Comparison of ENCODE assay signal across 8 cellular contexts in the genomic region with DNA sequence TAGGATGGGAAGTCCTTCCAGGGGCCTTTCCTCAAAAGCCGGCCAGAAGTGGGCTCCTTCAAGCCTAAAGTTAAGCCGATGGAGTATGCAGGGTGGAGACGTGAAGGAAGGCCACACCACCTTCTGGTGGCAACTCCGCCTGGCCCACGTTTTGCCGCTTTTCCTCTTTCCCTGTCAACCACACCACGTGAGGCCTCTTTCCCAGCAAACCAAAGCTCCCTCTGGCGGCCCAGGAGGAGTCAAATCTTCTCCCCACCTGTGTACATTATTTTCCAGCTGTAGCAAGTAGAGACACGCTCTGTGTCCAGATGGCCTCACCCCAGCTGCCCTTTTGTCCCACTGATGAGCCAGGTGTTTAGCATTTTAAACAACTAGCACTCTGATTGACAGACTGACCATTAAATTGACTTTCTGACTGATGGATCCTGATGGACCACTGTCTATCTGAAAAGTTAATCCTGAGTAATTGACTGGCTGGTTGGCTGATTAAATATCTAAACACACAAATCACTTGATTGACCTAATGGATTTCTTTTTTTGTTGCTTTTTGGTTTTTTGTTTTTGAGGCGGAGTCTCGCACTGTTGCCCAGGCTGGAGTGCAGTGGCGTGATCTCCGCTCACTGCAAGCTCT. TPM values are rescaled to one million over a fixed set of nuclear protein-coding genes. Genes with fewer than 3 reads are reported as not detected.
A peak's percentile ranks its signal among the peaks of the same experiment; 100 is the strongest.
DNase-seq lines count a peak whose midpoint lies in the region; ATAC-seq and TF ChIP-seq lines count a peak whose summit lies in the region.

No MANE protein-coding gene starts in this region.

- H3K36me3 ChIP-seq in MM.1S (replicated peaks; ENCODE audit: insufficient read depth, low read length) (no peaks in the 10 kb centered on the region), iPS DF 6.9 (ENCODE audit: control insufficient read depth, insufficient read depth, low read length) (no peaks in the 10 kb centered on the region), upper lobe of right lung (no peaks in the 10 kb centered on the region)

- TF ChIP-seq CTCF in MM.1S (IDR thresholded peaks at IDR 0.05; ENCODE audit: low read length), result peak; percentile 16; the same call in 1 of the 2 replicates
- peak; percentile 53 for TF ChIP-seq CTCF in upper lobe of right lung (IDR thresholded peaks at IDR 0.05)

- peaks cover 21% of the 10 kb centered on the region for H3K79me2 ChIP-seq in MM.1S (ENCODE audit: low read length)

- H3K36me3 Mint-ChIP-seq in activated naive CD8-positive, alpha-beta T cell, result no peaks in the 10 kb centered on the region

- no peak overlapping the region for H2AFZ ChIP-seq in MM.1S (ENCODE audit: low read length)

- no peaks in the 10 kb centered on the region for H4K20me1 ChIP-seq in MM.1S (ENCODE audit: insufficient read depth, low read length)

- H3K4me3 Mint-ChIP-seq in activated naive CD8-positive, alpha-beta T cell, result no peak overlapping the region

- no peak overlapping the region for H3K27ac ChIP-seq in MM.1S (ENCODE audit: low read length)
- H3K27ac ChIP-seq in iPS DF 6.9 (ENCODE audit: low read length), result no peak overlapping the region
- no peak overlapping the region for H3K27ac ChIP-seq in upper lobe of right lung

- H3K4me3 ChIP-seq in MM.1S (ENCODE audit: low read length) (no peak overlapping the region), iPS DF 6.9 (ENCODE audit: low read length) (no peak overlapping the region), upper lobe of right lung (no peak overlapping the region)

- H3K9me2 ChIP-seq in MM.1S (replicated peaks; ENCODE audit: insufficient read depth, low read length), result no peaks in the 10 kb centered on the region

- ATAC-seq in upper lobe of right lung (peak; percentile 48), HG02884 (IDR thresholded peaks at IDR 0.05; ENCODE audit: unreplicated experiment) (no peak), GM21528 (IDR thresholded peaks at IDR 0.05; ENCODE audit: low FRiP score, unreplicated experiment) (no peak), GM18519 (IDR thresholded peaks at IDR 0.05; ENCODE audit: low FRiP score, unreplicated experiment) (no peak)

- no peaks in the 10 kb centered on the region for H3K27me3 ChIP-seq in MM.1S (replicated peaks; ENCODE audit: insufficient read depth, low read length)
- no peaks in the 10 kb centered on the region for H3K27me3 ChIP-seq in iPS DF 6.9 (ENCODE audit: control insufficient read depth, insufficient read depth, low read length)
- no peaks in the 10 kb centered on the region for H3K27me3 ChIP-seq in upper lobe of right lung

- DNase-seq in EH (ENCODE audit: low read depth) (peak; percentile 46), MM.1S (no peak), iPS DF 6.9 (ENCODE audit: low read depth, low spot score) (peak; percentile 70), upper lobe of right lung (peak; percentile 80)

- peaks cover 22% of the 10 kb centered on the region for H3K4me1 ChIP-seq in MM.1S (ENCODE audit: low read length)
- H3K4me1 ChIP-seq in iPS DF 6.9 (ENCODE audit: control insufficient read depth, insufficient read depth, low read length), result no peaks in the 10 kb centered on the region; the same call in 1 of the 2 replicates
- H3K4me1 ChIP-seq in upper lobe of right lung, result peaks cover 10% of the 10 kb centered on the region

- peaks cover 1% of the 10 kb centered on the region; the same call in 1 of the 2 replicates for H3F3A ChIP-seq in MM.1S (ENCODE audit: insufficient read depth, low read length)

- no CpG with 5 or more reads among the region's 13 CpGs for WGBS in iPS DF 6.9 (ENCODE audit: insufficient coverage, insufficient read length)

- no peaks in the 10 kb centered on the region for H3K9me3 ChIP-seq in MM.1S (replicated peaks; ENCODE audit: insufficient read depth, low read length)
- H3K9me3 ChIP-seq in iPS DF 6.9 (ENCODE audit: control insufficient read depth, insufficient read depth, low read length), result no peaks in the 10 kb centered on the region
- H3K9me3 ChIP-seq in upper lobe of right lung, result no peaks in the 10 kb centered on the region

- H3K27ac Mint-ChIP-seq in activated naive CD8-positive, alpha-beta T cell, result peak overlapping the region; percentile 83

- no peak overlapping the region for H3K4me2 ChIP-seq in MM.1S (ENCODE audit: low read depth, low read length)

- intact Hi-C loops in upper lobe of right lung (cut with DNase I), result no loop called here

- no peak overlapping the region for H3K9ac ChIP-seq in MM.1S (ENCODE audit: low read length)

- peaks cover 67% of the 10 kb centered on the region for H3K4me1 Mint-ChIP-seq in activated naive CD8-positive, alpha-beta T cell (ENCODE audit: low read depth)

- no peaks in the 10 kb centered on the region for H3K9me3 Mint-ChIP-seq in activated naive CD8-positive, alpha-beta T cell (ENCODE audit: low read depth)

- H3K27me3 Mint-ChIP-seq in activated naive CD8-positive, alpha-beta T cell, result no peaks in the 10 kb centered on the region

RNA-seq across cellular contexts. Expression of a gene that starts 59.6 kb away (rescaled TPM):
- 118 TPM for total RNA-seq in upper lobe of right lung
